Comparison of ENCODE assay signal across 1 cellular context in genomic region chr20:36573103-36573797, GRCh38.
TF ChIP-seq lines count a peak whose summit lies in the region.

TSS of gene TGIF2 (plus strand) at chr20:36573597. CDS start at chr20:36578775, 5,178 bp downstream.

TF ChIP-seq in HepG2, 621 proteins besides CTCF, POLR2A, EP300 and RAD21 (continued from another document and continues in another):
- TF ChIP-seq ARID4A (CRISPR knock-in tag; IDR thresholded peaks at IDR 0.05; ENCODE audit: borderline replicate concordance), result peak; percentile 92
- peak; percentile 65 for TF ChIP-seq ZKSCAN8 (CRISPR knock-in tag; IDR thresholded peaks at IDR 0.05; ENCODE audit: borderline replicate concordance)
- TF ChIP-seq ELF1 (CRISPR knock-in tag; IDR thresholded peaks at IDR 0.05), result peak; percentile 90
- no peak for TF ChIP-seq USF2 (IDR thresholded peaks at IDR 0.05; ENCODE audit: low read depth, low read length)
- TF ChIP-seq USF2 (CRISPR knock-in tag; IDR thresholded peaks at IDR 0.05; ENCODE audit: borderline replicate concordance), result peak; percentile 5; the same call in 1 of the 2 replicates
- TF ChIP-seq NFE2 (CRISPR knock-in tag; IDR thresholded peaks at IDR 0.05), result no peak
- TF ChIP-seq ZNF792 (CRISPR knock-in tag; IDR thresholded peaks at IDR 0.05), result 0 out of 2 replicates have a peak, but pooled peaks have one; percentile 74
- TF ChIP-seq ZNF180 (CRISPR knock-in tag; IDR thresholded peaks at IDR 0.05; ENCODE audit: borderline replicate concordance, low read depth), result no peak
- TF ChIP-seq TEF (CRISPR knock-in tag; IDR thresholded peaks at IDR 0.05), result peak; percentile 66; the same call in 1 of the 2 replicates
- TF ChIP-seq ELF3 (CRISPR knock-in tag; IDR thresholded peaks at IDR 0.05), result peak; percentile 95
- TF ChIP-seq ZNF891 (CRISPR knock-in tag; IDR thresholded peaks at IDR 0.05), result peak; percentile 91
- TF ChIP-seq ZNF543 (CRISPR knock-in tag; IDR thresholded peaks at IDR 0.05), result peak; percentile 82; the same call in 1 of the 2 replicates
- TF ChIP-seq ZNF329 (CRISPR knock-in tag; IDR thresholded peaks at IDR 0.05; ENCODE audit: low read depth), result peak; percentile 44; the same call in 1 of the 2 replicates
- TF ChIP-seq SP140L (CRISPR knock-in tag; IDR thresholded peaks at IDR 0.05; ENCODE audit: borderline replicate concordance), result no peak
- no peak for TF ChIP-seq SUZ12 (IDR thresholded peaks at IDR 0.05; ENCODE audit: low read depth, low read length)
- TF ChIP-seq CERS6 (CRISPR knock-in tag; IDR thresholded peaks at IDR 0.05), result peak; percentile 79; the same call in 1 of the 2 replicates
- peak; percentile 81; the same call in 1 of the 2 replicates for TF ChIP-seq WIZ (CRISPR knock-in tag; IDR thresholded peaks at IDR 0.05)
- peak; percentile 68 for TF ChIP-seq HNRNPLL (IDR thresholded peaks at IDR 0.05; ENCODE audit: low read depth, low read length, poor library complexity, severe bottlenecking)
- peak; percentile 67; the same call in 1 of the 2 replicates for TF ChIP-seq TAF1 (CRISPR knock-in tag; IDR thresholded peaks at IDR 0.05)
- TF ChIP-seq TERF1 (CRISPR knock-in tag; IDR thresholded peaks at IDR 0.05), result no peak
- 0 out of 2 replicates have a peak, but pooled peaks have one; percentile 18 for TF ChIP-seq MTA3 (CRISPR knock-in tag; IDR thresholded peaks at IDR 0.05)
- TF ChIP-seq TOE1 (CRISPR knock-in tag; IDR thresholded peaks at IDR 0.05), result no peak
- TF ChIP-seq CREM (IDR thresholded peaks at IDR 0.05), result peak; percentile 34; the same call in 1 of the 2 replicates
- TF ChIP-seq CREM (CRISPR knock-in tag; IDR thresholded peaks at IDR 0.05), result no peak
- peak; percentile 74 for TF ChIP-seq GATAD1 (CRISPR knock-in tag; IDR thresholded peaks at IDR 0.05)
- peak; percentile 84 for TF ChIP-seq ZNF160 (CRISPR knock-in tag; IDR thresholded peaks at IDR 0.05)
- peak; percentile 11; the same call in 1 of the 2 replicates for TF ChIP-seq ZFP36L2 (CRISPR knock-in tag; IDR thresholded peaks at IDR 0.05)
- peak; percentile 82 for TF ChIP-seq GMEB1 (CRISPR knock-in tag; IDR thresholded peaks at IDR 0.05; ENCODE audit: borderline replicate concordance)
- no peak for TF ChIP-seq FOXK2 (IDR thresholded peaks at IDR 0.05)
- TF ChIP-seq ATAD3A (CRISPR knock-in tag; IDR thresholded peaks at IDR 0.05), result no peak
- TF ChIP-seq ZNF343 (CRISPR knock-in tag; IDR thresholded peaks at IDR 0.05), result no peak; the same call in 1 of the 2 replicates
- TF ChIP-seq TP53 (CRISPR knock-in tag; conservative IDR thresholded peaks at IDR 0.05), result peak; percentile 93; the same call in 1 of the 2 replicates
- TF ChIP-seq ZFP36L1 (CRISPR knock-in tag; IDR thresholded peaks at IDR 0.05), result peak; percentile 19; the same call in 1 of the 2 replicates
- peak; percentile 95 for TF ChIP-seq KDM5B (CRISPR knock-in tag; IDR thresholded peaks at IDR 0.05; ENCODE audit: borderline replicate concordance)
- TF ChIP-seq ZFP41 (CRISPR knock-in tag; IDR thresholded peaks at IDR 0.05; ENCODE audit: borderline replicate concordance), result peak; percentile 77; the same call in 1 of the 2 replicates
- TF ChIP-seq DMAP1 (CRISPR knock-in tag; IDR thresholded peaks at IDR 0.05), result peak; percentile 92
- no peak; the same call in 1 of the 2 replicates for TF ChIP-seq ZNF367 (CRISPR knock-in tag; IDR thresholded peaks at IDR 0.05; ENCODE audit: borderline replicate concordance)
- no peak for TF ChIP-seq REXO4 (CRISPR knock-in tag; IDR thresholded peaks at IDR 0.05; ENCODE audit: borderline replicate concordance)
- peak; percentile 90; the same call in 1 of the 2 replicates for TF ChIP-seq ZNF552 (CRISPR knock-in tag; IDR thresholded peaks at IDR 0.05; ENCODE audit: borderline replicate concordance)
- peak; percentile 56; the same call in 1 of the 2 replicates for TF ChIP-seq ZC3H13 (CRISPR knock-in tag; IDR thresholded peaks at IDR 0.05)
- TF ChIP-seq ZMYM3 (CRISPR knock-in tag; IDR thresholded peaks at IDR 0.05), result peak; percentile 76; the same call in 1 of the 2 replicates
- TF ChIP-seq ZBTB46 (CRISPR knock-in tag; IDR thresholded peaks at IDR 0.05; ENCODE audit: borderline replicate concordance), result no peak
- TF ChIP-seq ZNF720 (CRISPR knock-in tag; IDR thresholded peaks at IDR 0.05), result no peak
- TF ChIP-seq ZNF264 (CRISPR knock-in tag; IDR thresholded peaks at IDR 0.05), result peak; percentile 74
- peak; percentile 79 for TF ChIP-seq GABPA (IDR thresholded peaks at IDR 0.05; ENCODE audit: low read depth, low read length)
- peak; percentile 93 for TF ChIP-seq GABPA (CRISPR knock-in tag; IDR thresholded peaks at IDR 0.05; ENCODE audit: low read depth)
- peak; percentile 93; the same call in 1 of the 2 replicates for TF ChIP-seq ZBTB8A (CRISPR knock-in tag; IDR thresholded peaks at IDR 0.05; ENCODE audit: borderline replicate concordance, low read depth)
- no peak for TF ChIP-seq ATF1 (CRISPR knock-in tag; IDR thresholded peaks at IDR 0.05)
- TF ChIP-seq SP1 (IDR thresholded peaks at IDR 0.05), result no peak
- peak; percentile 65; the same call in 1 of the 2 replicates for TF ChIP-seq SP1 (CRISPR knock-in tag; IDR thresholded peaks at IDR 0.05)
- peak; percentile 81 for TF ChIP-seq KMT2B (CRISPR knock-in tag; IDR thresholded peaks at IDR 0.05)
- no peak for TF ChIP-seq SMC3 (IDR thresholded peaks at IDR 0.05; ENCODE audit: low read length)
- TF ChIP-seq POLR2G (IDR thresholded peaks at IDR 0.05; ENCODE audit: low read depth, low read length), result peak; percentile 98
- no peak for TF ChIP-seq ZNF780A (CRISPR knock-in tag; IDR thresholded peaks at IDR 0.05)
- TF ChIP-seq ZNF576 (CRISPR knock-in tag; IDR thresholded peaks at IDR 0.05), result no peak
- peak; percentile 72 for TF ChIP-seq ZNF446 (CRISPR knock-in tag; IDR thresholded peaks at IDR 0.05)
- peak; percentile 65; the same call in 1 of the 2 replicates for TF ChIP-seq CHCHD3 (CRISPR knock-in tag; IDR thresholded peaks at IDR 0.05)
- TF ChIP-seq ZNF879 (CRISPR knock-in tag; IDR thresholded peaks at IDR 0.05), result peak; percentile 96
